Comparison of ENCODE assay signal across 25 cellular contexts in genomic region chr10:1589257-1589656, GRCh38.
"Had no signal": no experiment of that assay in that cellular context is flagged by ENCODE, and none has a peak within 500 bp of the region (broad histone marks: within the 10 kb centered on the region; RNA-seq: fewer than 3 reads in every experiment).

No MANE protein-coding gene starts in this region.

- H3K36me3 Mint-ChIP-seq: type B pancreatic cell had no signal

- H3K4me1 ChIP-seq: esophagus squamous epithelium, heart right ventricle, lower lobe of right lung, psoas muscle, sigmoid colon, stomach, thyroid gland, uterus had no signal

- H3K27ac ChIP-seq: esophagus squamous epithelium, heart right ventricle, lower lobe of right lung, ovary, psoas muscle, sigmoid colon, stomach, thyroid gland, uterus had no signal

- H3K27ac Mint-ChIP-seq: effector memory CD8-positive, alpha-beta T cell; nephron progenitor cell; stimulated activated naive B cell treated with anti-CD40 and anti-IgM and Interleukin-4, amounts not matched to agents 10 μg/mL and 1 μg/mL and 100 μg/mL, for 72 hours; type B pancreatic cell had no signal

- H3K27me3 ChIP-seq: esophagus squamous epithelium, ovary, sigmoid colon, stomach, thyroid gland, uterus had no signal

- ATAC-seq: effector memory CD8-positive, alpha-beta T cell; heart right ventricle; left ventricle myocardium superior; psoas muscle; right cardiac atrium; stimulated activated naive B cell treated with anti-CD40 and anti-IgM and Interleukin-4, amounts not matched to agents 10 μg/mL and 1 μg/mL and 100 μg/mL, for 72 hours had no signal

- DNase-seq: cortex of kidney; effector memory CD8-positive, alpha-beta T cell; erythroblast; esophagus squamous epithelium; foreskin melanocyte; glutamatergic neuron; heart right ventricle; hippocampal formation; left ventricle myocardium superior; lower lobe of right lung; nephron progenitor cell; occipital lobe; ovary; posterior cingulate gyrus; psoas muscle; right cardiac atrium; sigmoid colon; stimulated activated CD4-positive, alpha-beta T cell treated with anti-CD3 and anti-CD28 coated beads, Interleukin-2, amount 100 ng/mL, for 24 hours; stimulated activated CD4-positive, alpha-beta T cell treated with anti-CD3 and anti-CD28 coated beads, Interleukin-4, amount 100 ng/mL, for 24 hours; stimulated activated naive B cell treated with anti-CD40 and anti-IgM and Interleukin-4, amounts not matched to agents 10 μg/mL and 1 μg/mL and 100 μg/mL, for 72 hours; stomach; thyroid gland; uterus had no signal

- H3K9me3 ChIP-seq: esophagus squamous epithelium, heart right ventricle, lower lobe of right lung, ovary, psoas muscle, thyroid gland, uterus had no signal

- H3K36me3 ChIP-seq: esophagus squamous epithelium, heart right ventricle, lower lobe of right lung, ovary, sigmoid colon, stomach, thyroid gland, uterus had no signal

- H3K4me1 Mint-ChIP-seq: central memory CD8-positive, alpha-beta T cell; stimulated activated naive B cell treated with anti-CD40 and anti-IgM and Interleukin-4, amounts not matched to agents 10 μg/mL and 1 μg/mL and 100 μg/mL, for 72 hours had no signal

- H3K4me3 ChIP-seq: esophagus squamous epithelium, heart right ventricle, lower lobe of right lung, ovary, psoas muscle, sigmoid colon, stomach, thyroid gland, uterus had no signal

- H3K4me3 Mint-ChIP-seq: central memory CD8-positive, alpha-beta T cell; effector memory CD8-positive, alpha-beta T cell; nephron progenitor cell; stimulated activated naive B cell treated with anti-CD40 and anti-IgM and Interleukin-4, amounts not matched to agents 10 μg/mL and 1 μg/mL and 100 μg/mL, for 72 hours; type B pancreatic cell had no signal
